31 cellular contexts compared by ENCODE assay signal in the genomic region with DNA sequence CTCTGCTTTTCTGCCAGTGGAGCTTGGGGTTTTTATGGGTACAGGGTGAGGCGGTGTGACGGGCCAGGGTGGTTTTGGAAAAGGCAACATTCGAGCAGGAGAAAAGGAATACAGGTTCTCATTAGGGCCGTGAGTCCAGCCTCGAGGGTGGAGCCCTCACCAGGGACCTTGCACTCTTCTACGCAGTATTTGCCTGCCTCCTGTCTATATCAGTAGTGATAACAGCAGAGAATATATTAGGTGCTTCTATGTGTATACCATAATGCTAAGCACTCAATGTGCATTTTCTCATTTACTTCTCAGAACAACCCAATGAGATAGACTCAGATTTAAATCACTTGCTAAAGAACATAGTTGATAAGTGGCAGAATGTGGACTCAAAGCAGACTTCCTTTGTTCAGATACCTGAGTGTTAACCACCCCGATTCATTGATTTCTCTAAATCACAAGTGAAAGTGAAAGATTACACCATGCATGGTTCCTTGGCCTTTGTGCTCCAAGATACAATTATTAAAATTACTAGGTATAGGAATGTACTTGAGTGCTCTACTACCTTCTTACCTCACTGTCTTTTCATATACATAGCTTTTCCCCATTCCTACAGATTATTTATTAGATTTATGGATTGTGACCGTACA.
"Had no signal": no experiment of that assay in that cellular context is flagged by ENCODE, and none has a peak within 500 bp of the region (broad histone marks: within the 10 kb centered on the region; RNA-seq: fewer than 3 reads in every experiment).

No MANE protein-coding gene starts in this region.

- H3K27ac ChIP-seq: adrenal gland, SJCRH30, SK-N-MC, WERI-Rb-1 had no signal

- H3K4me1 ChIP-seq: adrenal gland, SJCRH30 had no signal

- H3K36me3 Mint-ChIP-seq: activated CD8-positive, alpha-beta memory T cell treated with anti-CD3 and anti-CD28 coated beads, Interleukin-2, amount 10 ng/mL, durations not matched to agents 7 days and 5 days; activated naive CD4-positive, alpha-beta T cell treated with anti-CD3 and anti-CD28 coated beads, Interleukin-2, amount 50 U/mL, for 24 hours had no signal

- H3K9me3 ChIP-seq: adrenal gland, SJCRH30 had no signal

- H3K4me3 ChIP-seq: adrenal gland, K562, SJCRH30, SK-N-MC had no signal

- H3K27me3 Mint-ChIP-seq: activated CD4-positive, alpha-beta memory T cell treated with anti-CD3 and anti-CD28 coated beads, Interleukin-2, amount 10 ng/mL, durations not matched to agents 7 days and 5 days; activated CD8-positive, alpha-beta memory T cell treated with anti-CD3 and anti-CD28 coated beads, Interleukin-2, amount 10 ng/mL, durations not matched to agents 7 days and 5 days; activated naive CD4-positive, alpha-beta T cell treated with anti-CD3 and anti-CD28 coated beads, Interleukin-2, amount 50 U/mL, for 24 hours had no signal

- H3K4me3 Mint-ChIP-seq: activated CD4-positive, alpha-beta memory T cell treated with anti-CD3 and anti-CD28 coated beads, Interleukin-2, amount 10 ng/mL, durations not matched to agents 7 days and 5 days; activated CD8-positive, alpha-beta memory T cell treated with anti-CD3 and anti-CD28 coated beads, Interleukin-2, amount 10 ng/mL, durations not matched to agents 7 days and 5 days; activated naive CD4-positive, alpha-beta T cell treated with anti-CD3 and anti-CD28 coated beads, Interleukin-2, amount 50 U/mL, for 24 hours; brain had no signal

- H3K36me3 ChIP-seq: adrenal gland, WERI-Rb-1 had no signal

- ATAC-seq: activated CD8-positive, alpha-beta memory T cell treated with anti-CD3 and anti-CD28 coated beads, Interleukin-2, amount 10 ng/mL, durations not matched to agents 7 days and 5 days; K562 had no signal

- H3K27me3 ChIP-seq: adrenal gland, SJCRH30 had no signal

- H3K4me1 Mint-ChIP-seq: activated CD4-positive, alpha-beta memory T cell treated with anti-CD3 and anti-CD28 coated beads, Interleukin-2, amount 10 ng/mL, durations not matched to agents 7 days and 5 days; activated CD8-positive, alpha-beta memory T cell treated with anti-CD3 and anti-CD28 coated beads, Interleukin-2, amount 10 ng/mL, durations not matched to agents 7 days and 5 days; activated naive CD4-positive, alpha-beta T cell treated with anti-CD3 and anti-CD28 coated beads, Interleukin-2, amount 50 U/mL, for 24 hours had no signal

- FAIRE-seq: astrocyte, bronchial epithelial cell, K562 had no signal

- DNase-seq: activated CD4-positive, alpha-beta memory T cell treated with anti-CD3 and anti-CD28 coated beads, Interleukin-2, amount 10 ng/mL, durations not matched to agents 7 days and 5 days; activated CD4-positive, alpha-beta T cell treated with anti-CD3 and anti-CD28 coated beads for 1 hour; activated CD4-positive, alpha-beta T cell treated with anti-CD3 and anti-CD28 coated beads for 48 hours; activated CD4-positive, CD25-positive, alpha-beta regulatory T cell; activated CD8-positive, alpha-beta memory T cell treated with anti-CD3 and anti-CD28 coated beads for 24 hours; activated CD8-positive, alpha-beta memory T cell treated with anti-CD3 and anti-CD28 coated beads, Interleukin-2, amount 10 ng/mL, durations not matched to agents 7 days and 5 days; activated CD8-positive, alpha-beta memory T cell treated with anti-CD3 and anti-CD28 coated beads, Interleukin-2, amount 50 U/mL, for 48 hours; activated gamma-delta T cell; activated naive CD4-positive, alpha-beta T cell treated with Interleukin-2 at 50 U/mL for 16 hours; activated T-cell treated with anti-CD3 and anti-CD28 coated beads, Interleukin-2, amount 50 U/mL, for 48 hours; adrenal gland; central memory CD4-positive, alpha-beta T cell; Karpas-422; NCI-H1105; NCI-H1417 treated with DMSO at 0.1 percent for 48 hours; NCI-H1694 treated with DMSO at 0.1 percent for 48 hours; NCI-H2029; NCI-H446; NCI-H526 treated with DMSO at 0.1 percent for 48 hours; NCI-H82; OCI-M1; SJCRH30; T1000; WERI-Rb-1 had no signal

- H3K27ac Mint-ChIP-seq: activated CD4-positive, alpha-beta memory T cell treated with anti-CD3 and anti-CD28 coated beads, Interleukin-2, amount 10 ng/mL, durations not matched to agents 7 days and 5 days; activated CD8-positive, alpha-beta memory T cell treated with anti-CD3 and anti-CD28 coated beads, Interleukin-2, amount 10 ng/mL, durations not matched to agents 7 days and 5 days; activated naive CD4-positive, alpha-beta T cell treated with anti-CD3 and anti-CD28 coated beads, Interleukin-2, amount 50 U/mL, for 24 hours; activated T-helper 2 cell treated with anti-CD3 and anti-CD28 coated beads, Interferon-gamma antibody, Interleukin-2, Interleukin-4, amounts not matched to agents 10 μg/mL and 5 μg/mL and 100 μg/mL, durations not matched to agents 14 hours and 24 hours and 36 hours had no signal
